17 cellular contexts compared by ENCODE assay signal in the genomic region with DNA sequence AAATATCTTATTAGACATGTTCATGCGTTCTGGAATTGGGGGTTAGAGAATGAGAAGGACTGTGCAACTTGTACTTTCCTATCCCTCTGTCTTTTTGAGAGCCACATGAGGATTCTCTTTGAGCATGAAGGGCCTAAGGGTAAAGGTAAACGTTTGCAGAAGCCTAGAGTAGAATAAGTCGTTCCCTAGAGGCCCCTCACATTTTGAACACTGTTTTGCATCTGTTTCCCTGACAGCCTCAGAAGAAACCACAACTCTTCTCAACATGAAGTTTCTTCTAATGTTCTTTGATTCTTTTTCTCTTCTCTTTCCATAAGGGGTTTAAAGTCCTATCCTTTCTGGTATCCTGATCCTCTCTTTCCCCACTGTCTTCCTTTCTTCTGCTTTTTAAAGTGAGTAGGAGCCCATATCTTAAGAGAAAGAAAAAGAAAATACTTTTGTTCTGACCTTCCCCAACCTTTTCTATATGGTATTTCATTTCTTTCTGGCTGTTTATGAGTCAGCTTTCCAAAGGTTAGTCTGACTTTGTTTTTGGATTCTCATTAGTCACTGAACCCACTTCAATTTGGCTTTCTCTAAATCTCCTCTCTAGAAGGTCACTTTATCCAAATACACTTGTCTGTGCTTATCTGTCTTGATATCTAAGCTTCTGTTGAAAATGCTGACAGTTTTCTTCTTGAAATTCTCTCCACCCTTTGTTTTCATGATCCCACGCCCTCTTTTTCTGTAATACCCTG. TPM values are rescaled to one million over a fixed set of nuclear protein-coding genes. Genes with fewer than 3 reads are reported as not detected.
DNase-seq lines count a peak whose midpoint lies in the region; ATAC-seq and TF ChIP-seq lines count a peak whose summit lies in the region.
"Had no signal": no experiment of that assay in that cellular context is flagged by ENCODE, and none has a peak within 500 bp of the region (broad histone marks: within the 10 kb centered on the region; RNA-seq: fewer than 3 reads in every experiment).

No MANE protein-coding gene starts in this region.

- H3K4me3 ChIP-seq in brain microvascular endothelial cell (ENCODE audit: low read depth, low read length): no peak overlapping the region

- in situ Hi-C loops in brain microvascular endothelial cell (cut with HindIII; ENCODE audit: low pct_ligation_motif_present, low sequenced_read_pairs): no loop called here

- H3K27me3 ChIP-seq in brain microvascular endothelial cell (replicated peaks): no peaks in the 10 kb centered on the region

- H3K4me1 Mint-ChIP-seq in stimulated activated naive B cell treated with anti-CD40 and anti-IgM and Interleukin-4, amounts not matched to agents 10 μg/mL and 1 μg/mL and 100 μg/mL, for 72 hours: peaks cover 6 to 9% of the 10 kb centered on the region in 2 donors
- H3K4me1 Mint-ChIP-seq: stimulated activated effector memory CD8-positive, alpha-beta T cell treated with anti-CD3 and anti-CD28 coated beads, Interleukin-12 subunit alpha, Interleukin-12 subunit beta, amount 100 ng/mL, for 72 hours had no signal

- peak overlapping the region; percentile 56 for H3K27ac Mint-ChIP-seq in stimulated activated naive B cell treated with anti-CD40 and anti-IgM and Interleukin-4, amounts not matched to agents 10 μg/mL and 1 μg/mL and 100 μg/mL, for 72 hours
- H3K27ac Mint-ChIP-seq: activated naive CD4-positive, alpha-beta T cell treated with anti-CD3 and anti-CD28 coated beads for 36 hours; nephron progenitor cell; stimulated activated effector memory CD8-positive, alpha-beta T cell treated with anti-CD3 and anti-CD28 coated beads, Interleukin-12 subunit alpha, Interleukin-12 subunit beta, amount 100 ng/mL, for 72 hours had no signal

- H3K4me3 Mint-ChIP-seq in stimulated activated naive B cell treated with anti-CD40 and anti-IgM and Interleukin-4, amounts not matched to agents 10 μg/mL and 1 μg/mL and 100 μg/mL, for 72 hours: peak overlapping the region; percentile 14 to 48
- H3K4me3 Mint-ChIP-seq: activated naive CD4-positive, alpha-beta T cell treated with anti-CD3 and anti-CD28 coated beads for 36 hours; nephron progenitor cell; stimulated activated effector memory CD8-positive, alpha-beta T cell treated with anti-CD3 and anti-CD28 coated beads, Interleukin-12 subunit alpha, Interleukin-12 subunit beta, amount 100 ng/mL, for 72 hours had no signal

- peak; percentile 3 for DNase-seq in NCI-H187 treated with DMSO at 0.1 percent for 48 hours (lab: John Stamatoyannopoulos, UW)
- DNase-seq in NCI-H187 (lab: John Stamatoyannopoulos, UW): no peak
- peak; percentile 69 for DNase-seq in LHCN-M2 (ENCODE audit: low read depth)
- DNase-seq in brain microvascular endothelial cell: peak; percentile 36
- DNase-seq in stimulated activated naive B cell treated with anti-CD40 and anti-IgM and Interleukin-4, amounts not matched to agents 10 μg/mL and 1 μg/mL and 100 μg/mL, for 72 hours: no peak
- DNase-seq in NCI-H2171 (lab: John Stamatoyannopoulos, UW): no peak
- DNase-seq in effector CD4-positive, alpha-beta T cell: no peak
- DNase-seq in NCI-H1930 (lab: John Stamatoyannopoulos, UW): no peak
- DNase-seq: 8988T; activated CD4-positive, alpha-beta T cell treated with anti-CD3 and anti-CD28 coated beads for 4 hours; activated naive CD4-positive, alpha-beta T cell treated with anti-CD3 and anti-CD28 coated beads for 36 hours; nephron progenitor cell; SIG-M5; stimulated activated CD4-positive, alpha-beta T cell treated with anti-CD3 and anti-CD28 coated beads, Interleukin-15, amount 100 ng/mL, for 24 hours had no signal

- H3K27me3 Mint-ChIP-seq in stimulated activated naive B cell treated with anti-CD40 and anti-IgM and Interleukin-4, amounts not matched to agents 10 μg/mL and 1 μg/mL and 100 μg/mL, for 72 hours: no peaks in the 10 kb centered on the region

- peak overlapping the region; percentile 32 for H3K27ac ChIP-seq in brain microvascular endothelial cell

- H3K36me3 ChIP-seq in brain microvascular endothelial cell (replicated peaks): no peaks in the 10 kb centered on the region

- no peak for TF ChIP-seq CTCF in brain microvascular endothelial cell (IDR thresholded peaks at IDR 0.05; ENCODE audit: low read depth, low read length, missing control alignments)

- peak; percentile 93 to 95 for ATAC-seq in stimulated activated naive B cell treated with anti-CD40 and anti-IgM and Interleukin-4, amounts not matched to agents 10 μg/mL and 1 μg/mL and 100 μg/mL, for 72 hours (replicated peaks)
- ATAC-seq: stimulated activated effector memory CD8-positive, alpha-beta T cell treated with anti-CD3 and anti-CD28 coated beads, Interleukin-12 subunit alpha, Interleukin-12 subunit beta, amount 100 ng/mL, for 72 hours had no signal

- H3K36me3 Mint-ChIP-seq in stimulated activated naive B cell treated with anti-CD40 and anti-IgM and Interleukin-4, amounts not matched to agents 10 μg/mL and 1 μg/mL and 100 μg/mL, for 72 hours: peaks cover 0 to 5% of the 10 kb centered on the region in 2 donors
- H3K36me3 Mint-ChIP-seq: stimulated activated effector memory CD8-positive, alpha-beta T cell treated with anti-CD3 and anti-CD28 coated beads, Interleukin-12 subunit alpha, Interleukin-12 subunit beta, amount 100 ng/mL, for 72 hours had no signal

- peaks cover 3 to 8% of the 10 kb centered on the region in 2 donors for H3K9me3 Mint-ChIP-seq in stimulated activated naive B cell treated with anti-CD40 and anti-IgM and Interleukin-4, amounts not matched to agents 10 μg/mL and 1 μg/mL and 100 μg/mL, for 72 hours

RNA-seq across cellular contexts. Expression of gene PPP1R1C, which starts 34.8 kb away (rescaled TPM):
- total RNA-seq in LHCN-M2 (2014; rRNA removed): 1.5 and 2.0 TPM in 2 replicates
- polyA plus RNA-seq in LHCN-M2 (2012): 0.86 TPM
- total RNA-seq: activated naive CD4-positive, alpha-beta T cell treated with anti-CD3 and anti-CD28 coated beads for 36 hours; G401; HT-29 had no signal

Comparison
In these comparisons a context has a peak if more than half of its experiments do, and no peak if none do; other contexts are left out.
1. DNase-seq: peak in NCI-H187 treated with DMSO at 0.1 percent for 48 hours (single experiment), LHCN-M2 (single experiment) and brain microvascular endothelial cell (single experiment); none in NCI-H187 (0 of 2), stimulated activated naive B cell treated with anti-CD40 and anti-IgM and Interleukin-4, amounts not matched to agents 10 μg/mL and 1 μg/mL and 100 μg/mL, for 72 hours (single experiment), NCI-H2171 (single experiment), effector CD4-positive, alpha-beta T cell (single experiment) and NCI-H1930 (0 of 2).